In genomic region chr22:37318255-37319109, GRCh38 we compare ENCODE assay signal across 1 cellular context.
TF ChIP-seq lines count a peak whose summit lies in the region.

No MANE protein-coding gene starts in this region.

TF ChIP-seq in H1, 55 proteins besides CTCF, POLR2A, EP300 and RAD21 (continued from another document):
- TF ChIP-seq BCL11A (IDR thresholded peaks at IDR 0.05; ENCODE audit: low read depth in 2 of 2, low read length in 2 of 2): no peak
